8 cellular contexts compared by ENCODE assay signal in the genomic region with DNA sequence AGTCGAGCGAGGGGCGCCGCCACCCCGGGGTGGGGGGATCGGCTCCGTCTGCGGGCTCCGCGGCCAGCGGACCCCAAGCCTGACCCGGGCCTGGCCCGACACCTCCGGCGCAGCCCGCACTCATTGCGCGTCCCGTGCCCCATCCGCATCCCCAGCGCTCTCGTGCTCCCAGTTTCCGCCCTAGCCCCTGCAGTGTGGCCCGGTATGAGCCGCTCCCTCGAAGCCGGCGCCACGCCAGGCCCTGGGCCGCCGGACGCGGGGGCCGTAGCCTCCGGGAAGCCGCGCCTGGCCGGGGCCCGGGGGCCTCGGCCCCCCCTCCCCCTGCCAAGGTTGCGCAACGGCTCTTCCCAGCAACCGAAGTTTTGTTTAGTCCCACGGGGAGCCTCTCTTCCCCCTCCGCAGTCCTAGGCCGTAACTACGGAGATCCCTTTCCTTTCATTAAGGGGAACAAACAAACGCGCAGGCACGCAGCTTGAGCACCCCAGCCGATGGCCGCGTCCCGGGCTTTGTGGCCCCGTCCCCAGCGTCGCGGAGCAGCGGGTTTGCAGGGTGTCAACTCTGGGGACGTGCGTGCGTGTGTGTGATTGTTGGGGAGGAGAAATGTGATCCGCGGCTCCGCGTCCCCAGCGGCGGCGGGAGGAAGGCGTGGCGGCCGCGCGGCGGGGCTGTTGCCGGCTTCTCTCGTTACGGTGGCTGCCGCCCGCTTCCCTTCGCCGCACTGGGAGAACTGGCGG. TPM values are rescaled to one million over a fixed set of nuclear protein-coding genes. Genes with fewer than 3 reads are reported as not detected.
DNase-seq lines count a peak whose midpoint lies in the region; ATAC-seq and TF ChIP-seq lines count a peak whose summit lies in the region.

No MANE protein-coding gene starts in this region.

- H3K4me1 Mint-ChIP-seq in CD8-positive, alpha-beta T cell (ENCODE audit: low read depth), result peaks cover 46% of the 10 kb centered on the region
- H3K4me1 Mint-ChIP-seq in endodermal cell (peaks cover 12% of the 10 kb centered on the region), mesothelial cell of epicardium (peaks cover 33% of the 10 kb centered on the region)

- TF ChIP-seq CTCF in CD8-positive, alpha-beta T cell (IDR thresholded peaks at IDR 0.05), result peak; percentile 23
- TF ChIP-seq CTCF in endodermal cell (conservative IDR thresholded peaks at IDR 0.05) (peak; percentile 53), mesothelial cell of epicardium (IDR thresholded peaks at IDR 0.05; ENCODE audit: unreplicated experiment) (no peak)

- no peaks in the 10 kb centered on the region for H3K27me3 ChIP-seq in CD8-positive, alpha-beta T cell (ENCODE audit: insufficient read depth, low read length)
- no peaks in the 10 kb centered on the region for H3K27me3 ChIP-seq in endodermal cell (ENCODE audit: control insufficient read depth, insufficient read depth, low read length, poor library complexity, severe bottlenecking)

- peak overlapping the region; percentile 99 for H3K27ac Mint-ChIP-seq in CD8-positive, alpha-beta T cell
- H3K27ac Mint-ChIP-seq in endodermal cell, result peak overlapping the region; percentile 98
- peak overlapping the region; percentile 100 for H3K27ac Mint-ChIP-seq in mesothelial cell of epicardium

- peak overlapping the region; percentile 86 for H3K9ac ChIP-seq in endodermal cell (ENCODE audit: extremely low read depth, low read length, poor library complexity, severe bottlenecking)

- CTCF ChIA-PET in CD8-positive, alpha-beta T cell (lab: Charles Lee), result interaction anchor here (0.7 kb wide), 1 partner anchor 65 kb away, joined by 3 read pairs; no protein-coding TSS in a partner anchor

- peaks cover 28% of the 10 kb centered on the region for H3K4me1 ChIP-seq in CD8-positive, alpha-beta T cell (ENCODE audit: insufficient read depth, low read length)
- peaks cover 6% of the 10 kb centered on the region for H3K4me1 ChIP-seq in endodermal cell (ENCODE audit: control insufficient read depth, insufficient read depth, low read length)

- peak; percentile 48 to 80 (median 69) for DNase-seq in CD8-positive, alpha-beta T cell
- DNase-seq in HPDE6-E6E7 (ENCODE audit: extremely low spot score), result peak; percentile 57
- DNase-seq in NOMO-1 treated with DMSO at 0.1 percent for 48 hours (lab: John Stamatoyannopoulos, UW; ENCODE audit: unreplicated experiment), result peak; percentile 84
- DNase-seq in activated CD8-positive, alpha-beta memory T cell treated with anti-CD3 and anti-CD28 coated beads, Interleukin-2, amount 50 U/mL, for 1 hour (ENCODE audit: extremely low read depth), result peak; percentile 30
- peak; percentile 89 for DNase-seq in endodermal cell
- DNase-seq in mesothelial cell of epicardium (ENCODE audit: low spot score in 2 of 2, unreplicated experiment in 2 of 2), result peak; percentile 48 to 84
- DNase-seq in stimulated activated CD8-positive, alpha-beta memory T cell treated with anti-CD3 and anti-CD28 coated beads, Interleukin-15, amount 100 ng/mL, for 4 hours (ENCODE audit: low read depth in 2 of 2), result peak; percentile 32 to 47

- no peaks in the 10 kb centered on the region for H3K36me3 ChIP-seq in CD8-positive, alpha-beta T cell (ENCODE audit: insufficient read depth, low read length)
- H3K36me3 ChIP-seq in endodermal cell (ENCODE audit: control insufficient read depth, insufficient read depth, low read length), result no peaks in the 10 kb centered on the region

- peak; percentile 61 for ATAC-seq in CD8-positive, alpha-beta T cell
- peak; percentile 32 for ATAC-seq in GM19463 (IDR thresholded peaks at IDR 0.05; ENCODE audit: unreplicated experiment)

- WGBS in endodermal cell (ENCODE audit: insufficient coverage in 1 of 2, insufficient read length in 1 of 2), 2 experiments, result 0 to 4% methylated on average over 5 to 83 of the region's 83 CpGs

- POLR2A ChIA-PET in CD8-positive, alpha-beta T cell (lab: Charles Lee), result interaction anchor here (1.0 to 2.6 kb wide), 2 partner anchors 97 to 1185 kb away, joined by 3 to 10 read pairs; a partner anchor contains a TSS

- H3K4me3 Mint-ChIP-seq in CD8-positive, alpha-beta T cell, result peak overlapping the region; percentile 93
- H3K4me3 Mint-ChIP-seq in endodermal cell (peak overlapping the region; percentile 92), mesothelial cell of epicardium (peak overlapping the region; percentile 99)

- H3K27me3 Mint-ChIP-seq in CD8-positive, alpha-beta T cell (ENCODE audit: low read depth), result no peaks in the 10 kb centered on the region
- no peaks in the 10 kb centered on the region for H3K27me3 Mint-ChIP-seq in endodermal cell (ENCODE audit: insufficient read depth)
- no peaks in the 10 kb centered on the region for H3K27me3 Mint-ChIP-seq in mesothelial cell of epicardium (ENCODE audit: low read depth)

- intact Hi-C loops in CD8-positive, alpha-beta T cell (cut with DNase I, micrococcal nuclease), result loop anchor here (1.0 to 10.0 kb wide), 17 partner anchors 71 to 1179 kb away; a partner anchor contains a TSS

- H3K9me3 Mint-ChIP-seq in CD8-positive, alpha-beta T cell, result no peaks in the 10 kb centered on the region
- H3K9me3 Mint-ChIP-seq in endodermal cell (no peaks in the 10 kb centered on the region), mesothelial cell of epicardium (no peaks in the 10 kb centered on the region)

- no peaks in the 10 kb centered on the region for H3K9me3 ChIP-seq in CD8-positive, alpha-beta T cell (ENCODE audit: low read length)
- no peaks in the 10 kb centered on the region for H3K9me3 ChIP-seq in endodermal cell (ENCODE audit: control insufficient read depth, low read length)

- peak overlapping the region; percentile 98 for H3K4me3 ChIP-seq in CD8-positive, alpha-beta T cell (ENCODE audit: low read depth, low read length)
- H3K4me3 ChIP-seq in endodermal cell (ENCODE audit: low read length), result peak overlapping the region; percentile 98

- H3K27ac ChIP-seq in CD8-positive, alpha-beta T cell (ENCODE audit: low read depth, low read length), result peak overlapping the region; percentile 98
- peak overlapping the region; percentile 96 for H3K27ac ChIP-seq in endodermal cell (ENCODE audit: low read depth, low read length)

- peaks cover 9% of the 10 kb centered on the region for H3K36me3 Mint-ChIP-seq in CD8-positive, alpha-beta T cell
- H3K36me3 Mint-ChIP-seq in endodermal cell (ENCODE audit: low read depth) (no peaks in the 10 kb centered on the region), mesothelial cell of epicardium (no peaks in the 10 kb centered on the region)

RNA-seq across cellular contexts. Expression of a gene that starts 0.9 kb away (rescaled TPM):
- total RNA-seq in CD8-positive, alpha-beta T cell, result 10 to 100 TPM; 45.2 to 46.7 TPM
- 10 to 100 TPM; 31.6 to 33.2 TPM for total RNA-seq in endodermal cell
- 10.5 TPM for polyA plus RNA-seq in endodermal cell (2013, experiment 1 of 2)
- polyA plus RNA-seq in endodermal cell (2013, experiment 2 of 2), result 12.0 TPM
- 73.3 to 76.4 TPM (median 74.4 TPM) in 3 replicates for total RNA-seq in mesothelial cell of epicardium

Comparison
In these comparisons a context has a peak if more than half of its experiments do, and no peak if none do; other contexts are left out.
1. Peak in every context shown above with its lines: DNase-seq, ATAC-seq, H3K4me3 ChIP-seq and H3K27ac ChIP-seq.
2. DNase-seq: peak in every context shown above with its lines; median percentile 89 in endodermal cell; 84 in NOMO-1 treated with DMSO at 0.1 percent for 48 hours; 69 in CD8-positive, alpha-beta T cell; 66 in mesothelial cell of epicardium; 57 in HPDE6-E6E7; 40 in stimulated activated CD8-positive, alpha-beta memory T cell treated with anti-CD3 and anti-CD28 coated beads, Interleukin-15, amount 100 ng/mL, for 4 hours; 30 in activated CD8-positive, alpha-beta memory T cell treated with anti-CD3 and anti-CD28 coated beads, Interleukin-2, amount 50 U/mL, for 1 hour.